Comparison of ENCODE assay signal across 8 cellular contexts in the genomic region with DNA sequence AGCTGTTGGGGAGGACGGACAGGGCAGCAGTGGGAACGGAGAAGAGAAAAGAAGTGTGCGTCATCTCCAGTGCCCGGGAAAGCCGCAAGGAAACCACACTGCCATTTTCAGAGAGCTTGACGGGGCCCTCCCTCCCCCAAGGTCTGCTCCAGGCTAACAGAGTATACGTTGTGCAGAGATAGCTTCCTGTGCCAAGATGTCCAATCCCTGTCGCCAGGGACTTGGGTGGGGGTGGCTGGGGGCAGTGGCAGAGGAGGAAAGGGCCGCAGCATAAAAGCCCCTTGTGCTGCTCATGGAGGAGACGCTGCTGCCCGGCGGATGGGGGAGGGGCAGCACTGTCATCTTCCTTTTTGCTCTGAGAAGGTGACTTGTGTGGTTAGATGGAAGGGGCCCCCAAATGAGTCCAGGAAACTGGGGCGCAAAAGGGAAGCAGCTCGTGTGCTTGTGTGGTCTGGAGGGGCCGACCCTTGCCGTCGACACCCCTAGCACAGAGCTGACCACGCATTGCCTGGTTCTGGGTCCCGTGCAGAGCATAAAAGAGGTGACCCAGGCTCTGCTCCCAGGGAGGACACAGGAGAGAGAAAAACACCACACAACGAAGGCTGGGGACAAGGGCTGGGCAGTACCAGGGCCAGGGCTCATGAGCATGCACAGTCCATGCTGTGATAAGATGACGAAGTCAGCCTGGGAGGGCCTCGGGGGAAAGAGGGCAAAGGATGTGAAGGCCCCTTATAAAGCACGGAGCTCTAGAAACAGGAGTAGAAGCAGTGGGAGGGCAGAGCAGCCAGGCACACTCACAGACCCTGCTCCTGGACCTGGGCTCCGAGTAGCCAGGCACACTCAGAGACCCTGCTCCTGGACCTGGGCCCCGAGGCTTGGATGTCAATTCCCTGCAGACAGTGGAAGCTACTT.
A peak's percentile ranks its signal among the peaks of the same experiment; 100 is the strongest.
DNase-seq lines count a peak whose midpoint lies in the region; ATAC-seq, FAIRE-seq and TF ChIP-seq lines count a peak whose summit lies in the region.

No MANE protein-coding gene starts in this region.

- DNase-seq in activated T-cell treated with anti-CD3 and anti-CD28 coated beads for 1 hour (ENCODE audit: low read depth) (peak; percentile 12), activated T-cell treated with anti-CD3 and anti-CD28 coated beads for 4 hours (no peak), mucosa of descending colon (peak in 1 of 3 donors; percentile 23), urothelium cell line (ENCODE audit: low spot score) (peak; percentile 64), SW 1271 (lab: John Stamatoyannopoulos, UW) (no peak)
- peak; percentile 78 for DNase-seq in activated CD8-positive, alpha-beta memory T cell treated with anti-CD3 and anti-CD28 coated beads, Interleukin-2, amount 50 U/mL, for 48 hours

- H3K4me1 ChIP-seq in mucosa of descending colon (ENCODE audit: low read depth) = no peaks in the 10 kb centered on the region

- no peak overlapping the region for H3K4me3 ChIP-seq in mucosa of descending colon

- no peaks in the 10 kb centered on the region for H3K36me3 ChIP-seq in mucosa of descending colon (ENCODE audit: low read depth)

- intact Hi-C loops in mucosa of descending colon (cut with DNase I, micrococcal nuclease) = loop anchor here in 1 of 2 donors (10.0 kb wide), 2 partner anchors 165 to 465 kb away; no protein-coding TSS in a partner anchor

- H3K9me3 ChIP-seq in mucosa of descending colon = no peaks in the 10 kb centered on the region

- no peak for FAIRE-seq in urothelium cell line (lab: Jason Lieb, UNC)

- TF ChIP-seq CTCF in mucosa of descending colon (IDR thresholded peaks at IDR 0.05) = no peak

- ATAC-seq in mucosa of descending colon = peak; percentile 48
- ATAC-seq in GM18858 (IDR thresholded peaks at IDR 0.05; ENCODE audit: unreplicated experiment) = no peak
- ATAC-seq in GM18502 (IDR thresholded peaks at IDR 0.05; ENCODE audit: poor library complexity, unreplicated experiment) = no peak

Comparison
In these comparisons a context has a peak if more than half of its experiments do, and no peak if none do; other contexts are left out.
1. DNase-seq: peak in activated T-cell treated with anti-CD3 and anti-CD28 coated beads for 1 hour (single experiment), activated CD8-positive, alpha-beta memory T cell treated with anti-CD3 and anti-CD28 coated beads, Interleukin-2, amount 50 U/mL, for 48 hours (single experiment) and urothelium cell line (single experiment); none in activated T-cell treated with anti-CD3 and anti-CD28 coated beads for 4 hours (single experiment) and SW 1271 (0 of 2).